In genomic region chr3:123799544-123800351, GRCh38 we compare ENCODE assay signal across 12 cellular contexts.
DNase-seq lines count a peak whose midpoint lies in the region; ATAC-seq and TF ChIP-seq lines count a peak whose summit lies in the region.
"Had no signal": no experiment of that assay in that cellular context is flagged by ENCODE, and none has a peak within 500 bp of the region (broad histone marks: within the 10 kb centered on the region; RNA-seq: fewer than 3 reads in every experiment).

No MANE protein-coding gene starts in this region.

- no peak for ATAC-seq in HG03039 (IDR thresholded peaks at IDR 0.05; ENCODE audit: unreplicated experiment)

- peak; percentile 68 for DNase-seq in AG10803 (ENCODE audit: low read depth)
- peak; percentile 28 for DNase-seq in NCI-H524 treated with DMSO at 0.1 percent for 48 hours (lab: John Stamatoyannopoulos, UW)
- peak; percentile 69 for DNase-seq in epithelial cell of proximal tubule (ENCODE audit: low read depth)
- no peak for DNase-seq in cerebellar cortex (ENCODE audit: low spot score)
- no peak for DNase-seq in ureter (ENCODE audit: low spot score)
- DNase-seq in stimulated activated CD4-positive, alpha-beta T cell treated with anti-CD3 and anti-CD28 coated beads, Interleukin-2, amount 100 ng/mL, for 24 hours: no peak
- DNase-seq: activated CD4-positive, alpha-beta T cell treated with anti-CD3 and anti-CD28 coated beads for 48 hours; heart right ventricle had no signal

- no peaks in the 10 kb centered on the region for H3K36me3 Mint-ChIP-seq in nephron (ENCODE audit: low read depth)

- H3K9me3 Mint-ChIP-seq in nephron: no peaks in the 10 kb centered on the region

- no peak for TF ChIP-seq CTCF in AG10803 (conservative IDR thresholded peaks at IDR 0.05; ENCODE audit: low read length)
- no peak for TF ChIP-seq CTCF in epithelial cell of proximal tubule (conservative IDR thresholded peaks at IDR 0.05; ENCODE audit: low read depth, low read length)
- no peak for TF ChIP-seq CTCF in nephron (IDR thresholded peaks at IDR 0.05; ENCODE audit: unreplicated experiment in 3 of 3)

- H3K4me3 ChIP-seq in AG10803 (ENCODE audit: low read length) (peak overlapping the region; percentile 57), epithelial cell of proximal tubule (ENCODE audit: low read depth, low read length) (peak overlapping the region; percentile 56)
- H3K4me3 ChIP-seq: heart right ventricle, PC-9, psoas muscle had no signal

- H3K4me1 Mint-ChIP-seq in nephron: peaks cover 27% of the 10 kb centered on the region

- H3K4me3 Mint-ChIP-seq in nephron: peak overlapping the region in 1 of 3 experiments; percentile 14

- H3K27me3 Mint-ChIP-seq in nephron (ENCODE audit: low read depth): peaks cover 9% of the 10 kb centered on the region

- peak overlapping the region; percentile 17 to 69 (median 54) for H3K27ac Mint-ChIP-seq in nephron

Comparison
In these comparisons a context has a peak if more than half of its experiments do, and no peak if none do; other contexts are left out.
1. DNase-seq: peak in AG10803 (single experiment), NCI-H524 treated with DMSO at 0.1 percent for 48 hours (single experiment) and epithelial cell of proximal tubule (single experiment); none in cerebellar cortex (single experiment), ureter (single experiment) and stimulated activated CD4-positive, alpha-beta T cell treated with anti-CD3 and anti-CD28 coated beads, Interleukin-2, amount 100 ng/mL, for 24 hours (0 of 2).